Comparison of ENCODE assay signal across 8 cellular contexts in genomic region chr22:17638432-17639237, GRCh38. TPM values are rescaled to one million over a fixed set of nuclear protein-coding genes. Genes with fewer than 3 reads are reported as not detected.
A peak's percentile ranks its signal among the peaks of the same experiment; 100 is the strongest.
DNase-seq lines count a peak whose midpoint lies in the region; ATAC-seq and TF ChIP-seq lines count a peak whose summit lies in the region.

BCL2L13 (plus strand) TSS chr22:17638757; CDS start chr22:17655712, 16,955 bp downstream.

- peaks cover 20% of the 10 kb centered on the region for H3K36me3 Mint-ChIP-seq in activated B cell treated with CpG ODN at 0.5 μM for 24 hours (ENCODE audit: low read depth)

- H3K9me3 ChIP-seq in smooth muscle cell (replicated peaks; ENCODE audit: low read depth): no peaks in the 10 kb centered on the region

- POLR2A ChIA-PET in activated B cell treated with CpG ODN at 0.5 μM for 24 hours (lab: Charles Lee): interaction anchor here (0.7 to 2.0 kb wide), 13 partner anchors 10 to 439 kb away, joined by 3 to 14 read pairs (median 4); partner anchors contain the start of genes ATP6V1E1 and PEX26

- peak; percentile 87 for DNase-seq in AG08395 (ENCODE audit: low spot score)
- DNase-seq in NCI-H345 (lab: John Stamatoyannopoulos, UW): peak; percentile 85
- DNase-seq in activated B cell treated with CpG ODN at 0.5 μM for 24 hours: peak; percentile 87
- peak; percentile 88 to 94 for DNase-seq in cardiac fibroblast (ENCODE audit: low read depth in 2 of 2)
- DNase-seq in iPS-NIHi7 (ENCODE audit: extremely low spot score): peak; percentile 97
- DNase-seq in smooth muscle cell (lab: John Stamatoyannopoulos, UW; ENCODE audit: unreplicated experiment): peak; percentile 59

- WGBS in smooth muscle cell (ENCODE audit: low lambda C conversion rate): under 1% methylated on average over 68 of the region's 68 CpGs

- peaks cover 41% of the 10 kb centered on the region for H3K79me2 ChIP-seq in smooth muscle cell (ENCODE audit: low read depth)

- no peaks in the 10 kb centered on the region for H3K27me3 Mint-ChIP-seq in activated B cell treated with CpG ODN at 0.5 μM for 24 hours

- peak within 1 kb of the TSS; percentile 29 for H2AFZ ChIP-seq in smooth muscle cell (ENCODE audit: low read depth)

- H3K27me3 ChIP-seq in smooth muscle cell (ENCODE audit: low read depth): no peaks in the 10 kb centered on the region

- peak within 1 kb of the TSS; percentile 91 for H3K4me2 ChIP-seq in smooth muscle cell

- no peak for TF ChIP-seq CTCF in activated B cell treated with CpG ODN at 0.5 μM for 24 hours (IDR thresholded peaks at IDR 0.05)
- no peak for TF ChIP-seq CTCF in cardiac fibroblast (IDR thresholded peaks at IDR 0.05; ENCODE audit: low read depth, low read length)
- TF ChIP-seq CTCF in smooth muscle cell (IDR thresholded peaks at IDR 0.05; ENCODE audit: borderline replicate concordance, insufficient read depth, poor library complexity, severe bottlenecking): no peak

- H3K36me3 ChIP-seq in smooth muscle cell (ENCODE audit: low read depth): no peaks in the 10 kb centered on the region

- H3K4me3 Mint-ChIP-seq in activated B cell treated with CpG ODN at 0.5 μM for 24 hours: peak within 1 kb of the TSS; percentile 88

- H3K27ac ChIP-seq in smooth muscle cell (ENCODE audit: low read depth): peak within 1 kb of the TSS; percentile 100

- H3K27ac Mint-ChIP-seq in activated B cell treated with CpG ODN at 0.5 μM for 24 hours: peak within 1 kb of the TSS; percentile 94

- peak within 1 kb of the TSS; percentile 100 for H3K9ac ChIP-seq in smooth muscle cell (ENCODE audit: low read depth)

- no peaks in the 10 kb centered on the region for H3F3A ChIP-seq in smooth muscle cell (ENCODE audit: low read depth)

- H4K20me1 ChIP-seq in smooth muscle cell (ENCODE audit: low read depth): no peaks in the 10 kb centered on the region

- peak within 1 kb of the TSS; percentile 86 to 91 for H3K4me3 ChIP-seq in cardiac fibroblast (replicated peaks in 1 of 2; ENCODE audit: low read depth in 2 of 2, low read length in 2 of 2)
- peak within 1 kb of the TSS; percentile 72 for H3K4me3 ChIP-seq in smooth muscle cell

- peaks cover 28% of the 10 kb centered on the region for H3K4me1 Mint-ChIP-seq in activated B cell treated with CpG ODN at 0.5 μM for 24 hours

- peaks cover 12% of the 10 kb centered on the region for H3K4me1 ChIP-seq in smooth muscle cell (ENCODE audit: low read depth)

- intact Hi-C loops in activated B cell treated with CpG ODN at 0.5 μM for 24 hours (cut with micrococcal nuclease): loop anchor here (1.0 to 10.0 kb wide), 9 partner anchors 10 to 554 kb away; partner anchors contain the start of genes ATP6V1E1, HDHD5, IL17RA and PEX26

- CTCF ChIA-PET in activated B cell treated with CpG ODN at 0.5 μM for 24 hours (lab: Charles Lee): interaction anchor here (1.4 kb wide), 1 partner anchor 467 kb away, joined by 4 read pairs; no protein-coding TSS in a partner anchor

- ATAC-seq in GM18907 (IDR thresholded peaks at IDR 0.05; ENCODE audit: unreplicated experiment) (peak; percentile 92), HG03139 (IDR thresholded peaks at IDR 0.05; ENCODE audit: unreplicated experiment) (peak; percentile 94), activated B cell treated with CpG ODN at 0.5 μM for 24 hours (ENCODE audit: low read depth) (peak; percentile 93)

- H3K9me3 Mint-ChIP-seq in activated B cell treated with CpG ODN at 0.5 μM for 24 hours: no peaks in the 10 kb centered on the region

RNA-seq across cellular contexts. Expression of gene BCL2L13, which starts in this region (rescaled TPM):
- 30.1 and 38.7 TPM in 2 replicates for total RNA-seq in activated B cell treated with CpG ODN at 0.5 μM for 24 hours
- 25.7 and 27.0 TPM in 2 replicates for total RNA-seq in smooth muscle cell
- 16.7 and 28.7 TPM in 2 replicates for polyA plus RNA-seq in smooth muscle cell

Comparison
In these comparisons a context has a peak if more than half of its experiments do, and no peak if none do; other contexts are left out.
1. Peak in every context shown above with its lines: DNase-seq, ATAC-seq, H3K4me3 ChIP-seq and H3K27ac ChIP-seq.